ENCODE assay signal across 1 cellular context in genomic region chr17:18858567-18859245, GRCh38.
TF ChIP-seq lines count a peak whose summit lies in the region.

No MANE protein-coding gene starts in this region.

TF ChIP-seq in WTC11, 78 proteins besides CTCF, POLR2A, EP300 and RAD21:
- TF ChIP-seq, protein P1, sequence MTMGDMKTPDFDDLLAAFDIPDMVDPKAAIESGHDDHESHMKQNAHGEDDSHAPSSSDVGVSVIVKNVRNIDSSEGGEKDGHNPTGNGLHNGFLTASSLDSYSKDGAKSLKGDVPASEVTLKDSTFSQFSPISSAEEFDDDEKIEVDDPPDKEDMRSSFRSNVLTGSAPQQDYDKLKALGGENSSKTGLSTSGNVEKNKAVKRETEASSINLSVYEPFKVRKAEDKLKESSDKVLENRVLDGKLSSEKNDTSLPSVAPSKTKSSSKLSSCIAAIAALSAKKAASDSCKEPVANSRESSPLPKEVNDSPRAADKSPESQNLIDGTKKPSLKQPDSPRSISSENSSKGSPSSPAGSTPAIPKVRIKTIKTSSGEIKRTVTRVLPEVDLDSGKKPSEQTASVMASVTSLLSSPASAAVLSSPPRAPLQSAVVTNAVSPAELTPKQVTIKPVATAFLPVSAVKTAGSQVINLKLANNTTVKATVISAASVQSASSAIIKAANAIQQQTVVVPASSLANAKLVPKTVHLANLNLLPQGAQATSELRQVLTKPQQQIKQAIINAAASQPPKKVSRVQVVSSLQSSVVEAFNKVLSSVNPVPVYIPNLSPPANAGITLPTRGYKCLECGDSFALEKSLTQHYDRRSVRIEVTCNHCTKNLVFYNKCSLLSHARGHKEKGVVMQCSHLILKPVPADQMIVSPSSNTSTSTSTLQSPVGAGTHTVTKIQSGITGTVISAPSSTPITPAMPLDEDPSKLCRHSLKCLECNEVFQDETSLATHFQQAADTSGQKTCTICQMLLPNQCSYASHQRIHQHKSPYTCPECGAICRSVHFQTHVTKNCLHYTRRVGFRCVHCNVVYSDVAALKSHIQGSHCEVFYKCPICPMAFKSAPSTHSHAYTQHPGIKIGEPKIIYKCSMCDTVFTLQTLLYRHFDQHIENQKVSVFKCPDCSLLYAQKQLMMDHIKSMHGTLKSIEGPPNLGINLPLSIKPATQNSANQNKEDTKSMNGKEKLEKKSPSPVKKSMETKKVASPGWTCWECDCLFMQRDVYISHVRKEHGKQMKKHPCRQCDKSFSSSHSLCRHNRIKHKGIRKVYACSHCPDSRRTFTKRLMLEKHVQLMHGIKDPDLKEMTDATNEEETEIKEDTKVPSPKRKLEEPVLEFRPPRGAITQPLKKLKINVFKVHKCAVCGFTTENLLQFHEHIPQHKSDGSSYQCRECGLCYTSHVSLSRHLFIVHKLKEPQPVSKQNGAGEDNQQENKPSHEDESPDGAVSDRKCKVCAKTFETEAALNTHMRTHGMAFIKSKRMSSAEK (CRISPR knock-in tag; IDR thresholded peaks at IDR 0.05; ENCODE audit: borderline replicate concordance), result no peak
- TF ChIP-seq, protein P2, sequence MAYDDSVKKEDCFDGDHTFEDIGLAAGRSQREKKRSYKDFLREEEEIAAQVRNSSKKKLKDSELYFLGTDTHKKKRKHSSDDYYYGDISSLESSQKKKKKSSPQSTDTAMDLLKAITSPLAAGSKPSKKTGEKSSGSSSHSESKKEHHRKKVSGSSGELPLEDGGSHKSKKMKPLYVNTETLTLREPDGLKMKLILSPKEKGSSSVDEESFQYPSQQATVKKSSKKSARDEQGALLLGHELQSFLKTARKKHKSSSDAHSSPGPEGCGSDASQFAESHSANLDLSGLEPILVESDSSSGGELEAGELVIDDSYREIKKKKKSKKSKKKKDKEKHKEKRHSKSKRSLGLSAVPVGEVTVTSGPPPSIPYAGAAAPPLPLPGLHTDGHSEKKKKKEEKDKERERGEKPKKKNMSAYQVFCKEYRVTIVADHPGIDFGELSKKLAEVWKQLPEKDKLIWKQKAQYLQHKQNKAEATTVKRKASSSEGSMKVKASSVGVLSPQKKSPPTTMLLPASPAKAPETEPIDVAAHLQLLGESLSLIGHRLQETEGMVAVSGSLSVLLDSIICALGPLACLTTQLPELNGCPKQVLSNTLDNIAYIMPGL (CRISPR knock-in tag; IDR thresholded peaks at IDR 0.05), result 0 out of 2 replicates have a peak, but pooled peaks have one; percentile 20
